In genomic region chr2:84652430-84652829, GRCh38 we compare ENCODE assay signal across 27 cellular contexts.
DNase-seq lines count a peak whose midpoint lies in the region; ATAC-seq and TF ChIP-seq lines count a peak whose summit lies in the region.
"Had no signal": no experiment of that assay in that cellular context is flagged by ENCODE, and none has a peak within 500 bp of the region (broad histone marks: within the 10 kb centered on the region; RNA-seq: fewer than 3 reads in every experiment).

No MANE protein-coding gene starts in this region.

- intact Hi-C loops in activated naive CD4-positive, alpha-beta T cell treated with anti-CD3 and anti-CD28 coated beads for 36 hours (cut with micrococcal nuclease), result no loop called here
- intact Hi-C loops in natural killer cell (cut with micrococcal nuclease), result loop anchor here (5.0 kb wide), 1 partner anchor 130 kb away; no protein-coding TSS in a partner anchor

- TF ChIP-seq CTCF in natural killer cell (IDR thresholded peaks at IDR 0.05), result no peak

- H3K4me3 Mint-ChIP-seq in activated naive CD4-positive, alpha-beta T cell treated with anti-CD3 and anti-CD28 coated beads for 36 hours, result no peak overlapping the region
- peak overlapping the region; percentile 60 for H3K4me3 Mint-ChIP-seq in T-helper 2 cell treated with Interferon-gamma antibody and Interleukin-4, amounts not matched to agents 5 μg/mL and 100 μg/mL, for 36 hours
- H3K4me3 Mint-ChIP-seq in natural killer cell, result peak overlapping the region; percentile 79
- H3K4me3 Mint-ChIP-seq: endodermal cell, H9, neural crest cell had no signal

- DNase-seq in activated naive CD4-positive, alpha-beta T cell treated with anti-CD3 and anti-CD28 coated beads for 36 hours, result no peak
- DNase-seq in activated naive CD4-positive, alpha-beta T cell treated with Interleukin-2 at 50 U/mL for 16 hours, result no peak
- DNase-seq in GF-D8 (lab: John Stamatoyannopoulos, UW) (peak; percentile 40), natural killer cell (no peak), ecto neural progenitor cell (ENCODE audit: low spot score) (no peak)
- no peak for DNase-seq in T-helper 2 cell treated with Interferon-gamma antibody and Interleukin-4, amounts not matched to agents 5 μg/mL and 100 μg/mL, for 36 hours (ENCODE audit: low spot score)
- no peak for DNase-seq in effector CD4-positive, alpha-beta T cell
- DNase-seq: activated CD4-positive, CD25-positive, alpha-beta regulatory T cell treated with anti-CD3 and anti-CD28 coated beads, Interleukin-2, amount 50 U/mL, for 72 hours; amniotic stem cell; Calu3; DMS79 treated with DMSO at 0.1 percent for 48 hours; endodermal cell; foreskin fibroblast; H9; heart left ventricle; mucosa of descending colon; NCI-H1105 treated with DMSO at 0.1 percent for 48 hours; NCI-H2029; NCI-H2227 treated with DMSO at 0.1 percent for 48 hours; NCI-H69; SJCRH30; spleen; substantia nigra; upper lobe of right lung had no signal

- H3K4me1 Mint-ChIP-seq in activated naive CD4-positive, alpha-beta T cell treated with anti-CD3 and anti-CD28 coated beads for 36 hours (ENCODE audit: low read depth), result peaks cover 79% of the 10 kb centered on the region
- H3K4me1 Mint-ChIP-seq in T-helper 2 cell treated with Interferon-gamma antibody and Interleukin-4, amounts not matched to agents 5 μg/mL and 100 μg/mL, for 36 hours (ENCODE audit: low read depth), result peaks cover 60% of the 10 kb centered on the region
- H3K4me1 Mint-ChIP-seq in natural killer cell, result peaks cover 69 to 70% of the 10 kb centered on the region in 2 donors
- H3K4me1 Mint-ChIP-seq: endodermal cell, neural crest cell had no signal

- peaks cover 5% of the 10 kb centered on the region for H3K9me3 Mint-ChIP-seq in activated naive CD4-positive, alpha-beta T cell treated with anti-CD3 and anti-CD28 coated beads for 36 hours
- H3K9me3 Mint-ChIP-seq in T-helper 2 cell treated with Interferon-gamma antibody and Interleukin-4, amounts not matched to agents 5 μg/mL and 100 μg/mL, for 36 hours, result peaks cover 7% of the 10 kb centered on the region
- H3K9me3 Mint-ChIP-seq in natural killer cell, result no peaks in the 10 kb centered on the region
- H3K9me3 Mint-ChIP-seq: endodermal cell, H9 had no signal

- H3K27ac Mint-ChIP-seq in activated naive CD4-positive, alpha-beta T cell treated with anti-CD3 and anti-CD28 coated beads for 36 hours, result peak overlapping the region; percentile 27
- H3K27ac Mint-ChIP-seq in T-helper 2 cell treated with Interferon-gamma antibody and Interleukin-4, amounts not matched to agents 5 μg/mL and 100 μg/mL, for 36 hours, result peak overlapping the region; percentile 24
- peak overlapping the region; percentile 45 to 60 for H3K27ac Mint-ChIP-seq in natural killer cell
- H3K27ac Mint-ChIP-seq: endodermal cell, H9 had no signal

- H3K27me3 Mint-ChIP-seq in activated naive CD4-positive, alpha-beta T cell treated with anti-CD3 and anti-CD28 coated beads for 36 hours (ENCODE audit: low read depth), result no peaks in the 10 kb centered on the region
- H3K27me3 Mint-ChIP-seq in T-helper 2 cell treated with Interferon-gamma antibody and Interleukin-4, amounts not matched to agents 5 μg/mL and 100 μg/mL, for 36 hours (ENCODE audit: low read depth), result peaks cover 5% of the 10 kb centered on the region
- H3K27me3 Mint-ChIP-seq in natural killer cell (ENCODE audit: low read depth in 2 of 2), result no peaks in the 10 kb centered on the region

- no peaks in the 10 kb centered on the region for H3K36me3 Mint-ChIP-seq in activated naive CD4-positive, alpha-beta T cell treated with anti-CD3 and anti-CD28 coated beads for 36 hours (ENCODE audit: low read depth)
- peaks cover 6% of the 10 kb centered on the region for H3K36me3 Mint-ChIP-seq in T-helper 2 cell treated with Interferon-gamma antibody and Interleukin-4, amounts not matched to agents 5 μg/mL and 100 μg/mL, for 36 hours (ENCODE audit: low read depth)
- peaks cover 5% of the 10 kb centered on the region for H3K36me3 Mint-ChIP-seq in natural killer cell

- ATAC-seq in natural killer cell (no peak), GM19324 (IDR thresholded peaks at IDR 0.05; ENCODE audit: low FRiP score, unreplicated experiment) (no peak)
- ATAC-seq: esophagus mucosa, heart left ventricle, mucosa of descending colon, upper lobe of right lung had no signal

- CTCF ChIA-PET in activated naive CD4-positive, alpha-beta T cell treated with anti-CD3 and anti-CD28 coated beads for 36 hours (lab: Charles Lee), result interaction anchor here (0.9 to 1.0 kb wide), 2 partner anchors 29 to 273 kb away, joined by 3 to 5 read pairs; no protein-coding TSS in a partner anchor
